In genomic region chr4:38319456-38320348, GRCh38 we compare ENCODE assay signal across 1 cellular context.
TF ChIP-seq lines count a peak whose summit lies in the region.

No MANE protein-coding gene starts in this region.

TF ChIP-seq in HepG2, 621 proteins besides CTCF, POLR2A, EP300 and RAD21 (continued from another document and continues in another):
- TF ChIP-seq IKZF5 (CRISPR knock-in tag; IDR thresholded peaks at IDR 0.05) (0 out of 2 replicates have a peak, but pooled peaks have one; percentile 48), CBX1 (IDR thresholded peaks at IDR 0.05; ENCODE audit: low read depth) (no peak), PRDM15 (CRISPR knock-in tag; IDR thresholded peaks at IDR 0.05) (no peak), ZNF660 (CRISPR knock-in tag; IDR thresholded peaks at IDR 0.05; ENCODE audit: borderline replicate concordance, low read depth) (no peak), ZNF263 (CRISPR knock-in tag; IDR thresholded peaks at IDR 0.05) (no peak), SMC3 (IDR thresholded peaks at IDR 0.05; ENCODE audit: low read length) (peak; percentile 83), ZNF296 (CRISPR knock-in tag; conservative IDR thresholded peaks at IDR 0.05) (no peak), ISX (CRISPR knock-in tag; conservative IDR thresholded peaks at IDR 0.05) (no peak), ZBTB38 (CRISPR knock-in tag; IDR thresholded peaks at IDR 0.05) (peak; percentile 68), ZNF441 (CRISPR knock-in tag; IDR thresholded peaks at IDR 0.05; ENCODE audit: borderline replicate concordance) (0 out of 2 replicates have a peak, but pooled peaks have one; percentile 67), TBL1XR1 (IDR thresholded peaks at IDR 0.05; ENCODE audit: borderline replicate concordance, low read length, partially characterized antibody) (peak; percentile 21), MXI1 (IDR thresholded peaks at IDR 0.05; ENCODE audit: borderline replicate concordance, low read depth, low read length) (no peak), AKAP8 (CRISPR knock-in tag; IDR thresholded peaks at IDR 0.05) (no peak), ATF3 (CRISPR knock-in tag; IDR thresholded peaks at IDR 0.05) (no peak), MAX (IDR thresholded peaks at IDR 0.05) (peak; percentile 73), ZNF556 (CRISPR knock-in tag; IDR thresholded peaks at IDR 0.05; ENCODE audit: borderline replicate concordance) (0 out of 2 replicates have a peak, but pooled peaks have one; percentile 27), ZFP41 (CRISPR knock-in tag; IDR thresholded peaks at IDR 0.05; ENCODE audit: borderline replicate concordance) (no peak), KAT2B (IDR thresholded peaks at IDR 0.05; ENCODE audit: borderline replicate concordance, low read depth, low read length) (no peak), GFI1 (CRISPR knock-in tag; IDR thresholded peaks at IDR 0.05; ENCODE audit: borderline replicate concordance) (0 out of 2 replicates have a peak, but pooled peaks have one; percentile 28), ADNP (CRISPR knock-in tag; IDR thresholded peaks at IDR 0.05) (no peak), CBX5 (CRISPR knock-in tag; IDR thresholded peaks at IDR 0.05; ENCODE audit: borderline replicate concordance) (peak; percentile 67; the same call in 1 of the 2 replicates), TCF12 (IDR thresholded peaks at IDR 0.05) (no peak), TCF12 (CRISPR knock-in tag; IDR thresholded peaks at IDR 0.05) (no peak), ZSCAN21 (CRISPR knock-in tag; IDR thresholded peaks at IDR 0.05; ENCODE audit: borderline replicate concordance) (no peak), LCORL (IDR thresholded peaks at IDR 0.05) (no peak), LCORL (CRISPR knock-in tag; IDR thresholded peaks at IDR 0.05) (peak; percentile 90; the same call in 1 of the 2 replicates), NFKB2 (CRISPR knock-in tag; IDR thresholded peaks at IDR 0.05; ENCODE audit: borderline replicate concordance) (no peak), TBX2 (CRISPR knock-in tag; IDR thresholded peaks at IDR 0.05; ENCODE audit: borderline replicate concordance) (no peak), NR2F6 (IDR thresholded peaks at IDR 0.05) (no peak), NR2F6 (CRISPR knock-in tag; IDR thresholded peaks at IDR 0.05) (no peak; the same call in 1 of the 2 replicates), FOXJ3 (CRISPR knock-in tag; IDR thresholded peaks at IDR 0.05; ENCODE audit: borderline replicate concordance) (no peak), ZNF775 (CRISPR knock-in tag; IDR thresholded peaks at IDR 0.05; ENCODE audit: borderline replicate concordance) (no peak), MAF1 (CRISPR knock-in tag; IDR thresholded peaks at IDR 0.05; ENCODE audit: borderline replicate concordance) (no peak), SCMH1 (CRISPR knock-in tag; IDR thresholded peaks at IDR 0.05; ENCODE audit: borderline replicate concordance) (no peak), ZNF382 (CRISPR knock-in tag; IDR thresholded peaks at IDR 0.05; ENCODE audit: borderline replicate concordance) (no peak), ATF7-NPFF (CRISPR knock-in tag; IDR thresholded peaks at IDR 0.05; ENCODE audit: low read depth) (no peak), NCOA1 (CRISPR knock-in tag; IDR thresholded peaks at IDR 0.05) (peak; percentile 62; the same call in 1 of the 2 replicates), ZNF264 (CRISPR knock-in tag; IDR thresholded peaks at IDR 0.05) (no peak), ELF1 (CRISPR knock-in tag; IDR thresholded peaks at IDR 0.05) (no peak), ZNF574 (CRISPR knock-in tag; IDR thresholded peaks at IDR 0.05) (peak; percentile 21; the same call in 1 of the 2 replicates), MIXL1 (CRISPR knock-in tag; IDR thresholded peaks at IDR 0.05) (0 out of 2 replicates have a peak, but pooled peaks have one; percentile 17), ZNF143 (CRISPR knock-in tag; IDR thresholded peaks at IDR 0.05) (no peak), CREM (IDR thresholded peaks at IDR 0.05) (no peak), CREM (CRISPR knock-in tag; IDR thresholded peaks at IDR 0.05) (no peak), ZMYM4 (CRISPR knock-in tag; IDR thresholded peaks at IDR 0.05) (peak; percentile 71), ZNF597 (CRISPR knock-in tag; IDR thresholded peaks at IDR 0.05) (no peak), ZNF34 (CRISPR knock-in tag; IDR thresholded peaks at IDR 0.05; ENCODE audit: borderline replicate concordance) (no peak), FOXA3 (CRISPR knock-in tag; IDR thresholded peaks at IDR 0.05) (0 out of 2 replicates have a peak, but pooled peaks have one; percentile 38), FOSL2 (CRISPR knock-in tag; IDR thresholded peaks at IDR 0.05) (peak; percentile 35; the same call in 1 of the 2 replicates)
- TF ChIP-seq, protein P1, sequence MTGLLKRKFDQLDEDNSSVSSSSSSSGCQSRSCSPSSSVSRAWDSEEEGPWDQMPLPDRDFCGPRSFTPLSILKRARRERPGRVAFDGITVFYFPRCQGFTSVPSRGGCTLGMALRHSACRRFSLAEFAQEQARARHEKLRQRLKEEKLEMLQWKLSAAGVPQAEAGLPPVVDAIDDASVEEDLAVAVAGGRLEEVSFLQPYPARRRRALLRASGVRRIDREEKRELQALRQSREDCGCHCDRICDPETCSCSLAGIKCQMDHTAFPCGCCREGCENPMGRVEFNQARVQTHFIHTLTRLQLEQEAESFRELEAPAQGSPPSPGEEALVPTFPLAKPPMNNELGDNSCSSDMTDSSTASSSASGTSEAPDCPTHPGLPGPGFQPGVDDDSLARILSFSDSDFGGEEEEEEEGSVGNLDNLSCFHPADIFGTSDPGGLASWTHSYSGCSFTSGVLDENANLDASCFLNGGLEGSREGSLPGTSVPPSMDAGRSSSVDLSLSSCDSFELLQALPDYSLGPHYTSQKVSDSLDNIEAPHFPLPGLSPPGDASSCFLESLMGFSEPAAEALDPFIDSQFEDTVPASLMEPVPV (CRISPR knock-in tag; IDR thresholded peaks at IDR 0.05) = no peak
- TF ChIP-seq, protein P2, sequence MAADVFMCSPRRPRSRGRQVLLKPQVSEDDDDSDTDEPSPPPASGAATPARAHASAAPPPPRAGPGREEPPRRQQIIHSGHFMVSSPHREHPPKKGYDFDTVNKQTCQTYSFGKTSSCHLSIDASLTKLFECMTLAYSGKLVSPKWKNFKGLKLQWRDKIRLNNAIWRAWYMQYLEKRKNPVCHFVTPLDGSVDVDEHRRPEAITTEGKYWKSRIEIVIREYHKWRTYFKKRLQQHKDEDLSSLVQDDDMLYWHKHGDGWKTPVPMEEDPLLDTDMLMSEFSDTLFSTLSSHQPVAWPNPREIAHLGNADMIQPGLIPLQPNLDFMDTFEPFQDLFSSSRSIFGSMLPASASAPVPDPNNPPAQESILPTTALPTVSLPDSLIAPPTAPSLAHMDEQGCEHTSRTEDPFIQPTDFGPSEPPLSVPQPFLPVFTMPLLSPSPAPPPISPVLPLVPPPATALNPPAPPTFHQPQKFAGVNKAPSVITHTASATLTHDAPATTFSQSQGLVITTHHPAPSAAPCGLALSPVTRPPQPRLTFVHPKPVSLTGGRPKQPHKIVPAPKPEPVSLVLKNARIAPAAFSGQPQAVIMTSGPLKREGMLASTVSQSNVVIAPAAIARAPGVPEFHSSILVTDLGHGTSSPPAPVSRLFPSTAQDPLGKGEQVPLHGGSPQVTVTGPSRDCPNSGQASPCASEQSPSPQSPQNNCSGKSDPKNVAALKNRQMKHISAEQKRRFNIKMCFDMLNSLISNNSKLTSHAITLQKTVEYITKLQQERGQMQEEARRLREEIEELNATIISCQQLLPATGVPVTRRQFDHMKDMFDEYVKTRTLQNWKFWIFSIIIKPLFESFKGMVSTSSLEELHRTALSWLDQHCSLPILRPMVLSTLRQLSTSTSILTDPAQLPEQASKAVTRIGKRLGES (CRISPR knock-in tag; IDR thresholded peaks at IDR 0.05; ENCODE audit: borderline replicate concordance) = no peak
- TF ChIP-seq, protein P3, sequence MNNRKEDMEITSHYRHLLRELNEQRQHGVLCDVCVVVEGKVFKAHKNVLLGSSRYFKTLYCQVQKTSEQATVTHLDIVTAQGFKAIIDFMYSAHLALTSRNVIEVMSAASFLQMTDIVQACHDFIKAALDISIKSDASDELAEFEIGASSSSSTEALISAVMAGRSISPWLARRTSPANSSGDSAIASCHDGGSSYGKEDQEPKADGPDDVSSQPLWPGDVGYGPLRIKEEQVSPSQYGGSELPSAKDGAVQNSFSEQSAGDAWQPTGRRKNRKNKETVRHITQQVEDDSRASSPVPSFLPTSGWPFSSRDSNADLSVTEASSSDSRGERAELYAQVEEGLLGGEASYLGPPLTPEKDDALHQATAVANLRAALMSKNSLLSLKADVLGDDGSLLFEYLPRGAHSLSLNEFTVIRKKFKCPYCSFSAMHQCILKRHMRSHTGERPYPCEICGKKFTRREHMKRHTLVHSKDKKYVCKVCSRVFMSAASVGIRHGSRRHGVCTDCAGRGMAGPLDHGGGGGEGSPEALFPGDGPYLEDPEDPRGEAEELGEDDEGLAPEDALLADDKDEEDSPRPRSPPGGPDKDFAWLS (CRISPR knock-in tag; IDR thresholded peaks at IDR 0.05; ENCODE audit: borderline replicate concordance) = no peak
